In genomic region chr10:124975977-124976514, GRCh38 we compare ENCODE assay signal across 13 cellular contexts. TPM values are rescaled to one million over a fixed set of nuclear protein-coding genes. Genes with fewer than 3 reads are reported as not detected.
DNase-seq lines count a peak whose midpoint lies in the region; ATAC-seq and TF ChIP-seq lines count a peak whose summit lies in the region.
"Had no signal": no experiment of that assay in that cellular context is flagged by ENCODE, and none has a peak within 500 bp of the region (broad histone marks: within the 10 kb centered on the region; RNA-seq: fewer than 3 reads in every experiment).

No MANE protein-coding gene starts in this region.

- peak overlapping the region in 2 of 3 donors; percentile 18 to 47 for H3K27ac Mint-ChIP-seq in IgD-negative memory B cell
- H3K27ac Mint-ChIP-seq: T-helper 1 cell treated with Interleukin-12 subunit alpha and Interleukin-12 subunit beta and Interleukin-4 antibody, amounts not matched to agents 30 μg/mL and 1 μg/mL, for 36 hours had no signal

- TF ChIP-seq CTCF in left lung (IDR thresholded peaks at IDR 0.05) = no peak

- peaks cover 0 to 6% of the 10 kb centered on the region in 2 donors for H3K4me1 ChIP-seq in left lung
- peaks cover 0 to 1% of the 10 kb centered on the region in 2 donors for H3K4me1 ChIP-seq in aorta (ENCODE audit: control insufficient read depth in 1 of 2, insufficient read depth in 2 of 2, low read length in 2 of 2)

- 78 to 80% methylated on average over 5 of the region's 5 CpGs for WGBS in aorta, 2 donors

- peaks cover 14% of the 10 kb centered on the region for H3K36me3 Mint-ChIP-seq in IgD-negative memory B cell

- no peaks in the 10 kb centered on the region for H3K9me3 Mint-ChIP-seq in IgD-negative memory B cell
- H3K9me3 Mint-ChIP-seq: T-helper 1 cell treated with Interleukin-12 subunit alpha and Interleukin-12 subunit beta and Interleukin-4 antibody, amounts not matched to agents 30 μg/mL and 1 μg/mL, for 36 hours had no signal

- peaks cover 0 to 21% of the 10 kb centered on the region in 2 donors for H3K36me3 ChIP-seq in left lung
- H3K36me3 ChIP-seq in aorta (ENCODE audit: control insufficient read depth in 1 of 2, insufficient read depth in 2 of 2, low read length in 1 of 2) = peaks cover 0 to 3% of the 10 kb centered on the region in 2 donors

- no peak overlapping the region for H3K4me3 ChIP-seq in left lung
- no peak overlapping the region for H3K4me3 ChIP-seq in aorta (ENCODE audit: low read length in 2 of 2)
- H3K4me3 ChIP-seq: sigmoid colon had no signal

- in situ Hi-C loops in Caki2 (cut with HindIII; ENCODE audit: low pct_unique_long_range_greater_than_20kb, low sequenced_read_pairs) = no loop called here

- no peak overlapping the region for H3K4me3 Mint-ChIP-seq in IgD-negative memory B cell
- H3K4me3 Mint-ChIP-seq: T-helper 1 cell treated with Interleukin-12 subunit alpha and Interleukin-12 subunit beta and Interleukin-4 antibody, amounts not matched to agents 30 μg/mL and 1 μg/mL, for 36 hours had no signal

- H3K27me3 ChIP-seq in left lung (no peaks in the 10 kb centered on the region), aorta (ENCODE audit: control insufficient read depth in 1 of 2, insufficient read depth in 2 of 2, low read length in 1 of 2) (no peaks in the 10 kb centered on the region)
- H3K27me3 ChIP-seq: sigmoid colon had no signal

- ATAC-seq in GM21423 (IDR thresholded peaks at IDR 0.05; ENCODE audit: unreplicated experiment) (peak; percentile 77), left lung (peak; percentile 14), GM19397 (IDR thresholded peaks at IDR 0.05; ENCODE audit: unreplicated experiment) (no peak), aorta (ENCODE audit: low FRiP score) (no peak)

- H3K9me3 ChIP-seq in left lung (no peaks in the 10 kb centered on the region), aorta (ENCODE audit: control insufficient read depth, low read length) (no peaks in the 10 kb centered on the region)
- H3K9me3 ChIP-seq: sigmoid colon had no signal

- peaks cover 4 to 9% (median 8%) of the 10 kb centered on the region in 3 donors for H3K4me1 Mint-ChIP-seq in IgD-negative memory B cell

- DNase-seq in Caki2 (ENCODE audit: low read depth) (peak; percentile 70), left lung (no peak), NCI-H2227 (lab: John Stamatoyannopoulos, UW; ENCODE audit: unreplicated experiment) (no peak), aorta (no peak), NCI-H2081 treated with DMSO at 0.1 percent for 48 hours (lab: John Stamatoyannopoulos, UW) (no peak)
- DNase-seq: activated gamma-delta T cell; sigmoid colon; stimulated activated naive CD4-positive, alpha-beta T cell had no signal

- no peaks in the 10 kb centered on the region for H3K27me3 Mint-ChIP-seq in IgD-negative memory B cell

- intact Hi-C loops in left lung (cut with DNase I) = no loop called here
- intact Hi-C loops in aorta (cut with DNase I) = no loop called here

- peak overlapping the region in 1 of 2 donors; percentile 10 for H3K27ac ChIP-seq in left lung
- H3K27ac ChIP-seq in aorta (ENCODE audit: low read depth in 1 of 2, low read length in 2 of 2) = no peak overlapping the region
- H3K27ac ChIP-seq: C4-2B, sigmoid colon had no signal

RNA-seq across cellular contexts. Expression of gene ZRANB1, which starts 34.1 kb away (rescaled TPM):
- total RNA-seq in Caki2 (2014; rRNA removed; shearing (Covaris generic); ENCODE audit: low replicate concordance) = 12.2 and 13.6 TPM in 2 replicates
- 8.4 TPM for polyA plus RNA-seq in IgD-negative memory B cell
- total RNA-seq in left lung = 10 to 100 TPM; 15.3 to 15.5 TPM
- 10 to 100 TPM; 27.6 to 32.4 TPM for total RNA-seq in aorta
- polyA plus RNA-seq in aorta = 10 to 100 TPM; 14.8 to 16.5 TPM

Comparison
In these comparisons a context has a peak if more than half of its experiments do, and no peak if none do; other contexts are left out.
1. ATAC-seq: peak in GM21423 (single experiment) and left lung (single experiment); none in GM19397 (single experiment) and aorta (single experiment).